In genomic region chr7:93551063-93551895, GRCh38 we compare ENCODE assay signal across 10 cellular contexts. TPM values are rescaled to one million over a fixed set of nuclear protein-coding genes. Genes with fewer than 3 reads are reported as not detected.
DNase-seq lines count a peak whose midpoint lies in the region; ATAC-seq and TF ChIP-seq lines count a peak whose summit lies in the region.
"Had no signal": no experiment of that assay in that cellular context is flagged by ENCODE, and none has a peak within 500 bp of the region (broad histone marks: within the 10 kb centered on the region; RNA-seq: fewer than 3 reads in every experiment).

No MANE protein-coding gene starts in this region.

- H3K27ac ChIP-seq in heart right ventricle: no peak overlapping the region
- no peak overlapping the region for H3K27ac ChIP-seq in right cardiac atrium (ENCODE audit: low read length)

- H3K9me3 Mint-ChIP-seq in activated CD4-positive, alpha-beta T cell treated with anti-CD3 and anti-CD28 coated beads, Interleukin-2, amount 10 ng/mL, durations not matched to agents 24 days and 14 days: no peaks in the 10 kb centered on the region
- no peaks in the 10 kb centered on the region for H3K9me3 Mint-ChIP-seq in activated CD8-positive, alpha-beta memory T cell treated with anti-CD3 and anti-CD28 coated beads, Interleukin-2, amount 10 ng/mL, durations not matched to agents 7 days and 5 days (ENCODE audit: low read depth)
- H3K9me3 Mint-ChIP-seq: stimulated activated naive CD8-positive, alpha-beta T cell treated with anti-CD3 and anti-CD28 coated beads, Interleukin-15, Interleukin-2, amounts not matched to agents 100 ng/mL and 50 ng/mL, for 24 hours had no signal

- intact Hi-C loops in heart right ventricle (cut with DNase I) (loop anchor here in 2 of 10 donors (5.0 to 10.0 kb wide), 2 partner anchors 304 to 306 kb away; no protein-coding TSS in a partner anchor), right cardiac atrium (cut with DNase I) (no loop called here)
- intact Hi-C loops in activated CD4-positive, alpha-beta T cell treated with anti-CD3 and anti-CD28 coated beads, Interleukin-2, amount 10 ng/mL, durations not matched to agents 24 days and 14 days (cut with micrococcal nuclease): loop anchor here (1.0 kb wide), 1 partner anchor 306 kb away; no protein-coding TSS in a partner anchor

- H3K27me3 ChIP-seq in heart right ventricle (peaks cover 0 to 6% (median 0%) of the 10 kb centered on the region in 7 donors), right cardiac atrium (ENCODE audit: control insufficient read depth, insufficient read depth) (no peaks in the 10 kb centered on the region)

- no peaks in the 10 kb centered on the region for H3K36me3 ChIP-seq in heart right ventricle

- CTCF ChIA-PET in activated CD8-positive, alpha-beta memory T cell treated with anti-CD3 and anti-CD28 coated beads, Interleukin-2, amount 10 ng/mL, durations not matched to agents 7 days and 5 days (lab: Charles Lee): interaction anchor here (2.6 kb wide), 1 partner anchor 306 kb away, joined by 13 read pairs; no protein-coding TSS in a partner anchor

- TF ChIP-seq CTCF in heart right ventricle (IDR thresholded peaks at IDR 0.05): peak in 6 of 9 donors; percentile 32 to 52 (median 36)

- H3K27ac Mint-ChIP-seq in activated CD4-positive, alpha-beta T cell treated with anti-CD3 and anti-CD28 coated beads, Interleukin-2, amount 10 ng/mL, durations not matched to agents 24 days and 14 days: no peak overlapping the region
- no peak overlapping the region for H3K27ac Mint-ChIP-seq in activated CD8-positive, alpha-beta memory T cell treated with anti-CD3 and anti-CD28 coated beads, Interleukin-2, amount 10 ng/mL, durations not matched to agents 7 days and 5 days
- H3K27ac Mint-ChIP-seq: stimulated activated naive CD8-positive, alpha-beta T cell treated with anti-CD3 and anti-CD28 coated beads, Interleukin-15, Interleukin-2, amounts not matched to agents 100 ng/mL and 50 ng/mL, for 24 hours had no signal

- no peak for ATAC-seq in heart right ventricle
- no peak for ATAC-seq in right cardiac atrium
- ATAC-seq in activated CD8-positive, alpha-beta memory T cell treated with anti-CD3 and anti-CD28 coated beads, Interleukin-2, amount 10 ng/mL, durations not matched to agents 7 days and 5 days: no peak

- H3K36me3 Mint-ChIP-seq in activated CD4-positive, alpha-beta T cell treated with anti-CD3 and anti-CD28 coated beads, Interleukin-2, amount 10 ng/mL, durations not matched to agents 24 days and 14 days (ENCODE audit: low read depth): no peaks in the 10 kb centered on the region
- H3K36me3 Mint-ChIP-seq in activated CD8-positive, alpha-beta memory T cell treated with anti-CD3 and anti-CD28 coated beads, Interleukin-2, amount 10 ng/mL, durations not matched to agents 7 days and 5 days: no peaks in the 10 kb centered on the region

- no peak overlapping the region for H3K4me3 Mint-ChIP-seq in activated CD4-positive, alpha-beta T cell treated with anti-CD3 and anti-CD28 coated beads, Interleukin-2, amount 10 ng/mL, durations not matched to agents 24 days and 14 days
- no peak overlapping the region for H3K4me3 Mint-ChIP-seq in activated CD8-positive, alpha-beta memory T cell treated with anti-CD3 and anti-CD28 coated beads, Interleukin-2, amount 10 ng/mL, durations not matched to agents 7 days and 5 days
- H3K4me3 Mint-ChIP-seq: central memory CD8-positive, alpha-beta T cell; stimulated activated naive CD8-positive, alpha-beta T cell treated with anti-CD3 and anti-CD28 coated beads, Interleukin-15, Interleukin-2, amounts not matched to agents 100 ng/mL and 50 ng/mL, for 24 hours had no signal

- H3K9me3 ChIP-seq in heart right ventricle: no peaks in the 10 kb centered on the region
- no peaks in the 10 kb centered on the region for H3K9me3 ChIP-seq in right cardiac atrium (ENCODE audit: control insufficient read depth, low read length)

- WGBS in heart right ventricle, 2 donors: 18 to 19% methylated on average over 6 of the region's 6 CpGs
- 21% methylated on average over 6 of the region's 6 CpGs for WGBS in right cardiac atrium

- H3K27me3 Mint-ChIP-seq in activated CD4-positive, alpha-beta T cell treated with anti-CD3 and anti-CD28 coated beads, Interleukin-2, amount 10 ng/mL, durations not matched to agents 24 days and 14 days: no peaks in the 10 kb centered on the region
- peaks cover 13% of the 10 kb centered on the region for H3K27me3 Mint-ChIP-seq in activated CD8-positive, alpha-beta memory T cell treated with anti-CD3 and anti-CD28 coated beads, Interleukin-2, amount 10 ng/mL, durations not matched to agents 7 days and 5 days
- H3K27me3 Mint-ChIP-seq: central memory CD8-positive, alpha-beta T cell; stimulated activated naive CD8-positive, alpha-beta T cell treated with anti-CD3 and anti-CD28 coated beads, Interleukin-15, Interleukin-2, amounts not matched to agents 100 ng/mL and 50 ng/mL, for 24 hours had no signal

- no peaks in the 10 kb centered on the region for H3K4me1 Mint-ChIP-seq in activated CD4-positive, alpha-beta T cell treated with anti-CD3 and anti-CD28 coated beads, Interleukin-2, amount 10 ng/mL, durations not matched to agents 24 days and 14 days
- no peaks in the 10 kb centered on the region for H3K4me1 Mint-ChIP-seq in activated CD8-positive, alpha-beta memory T cell treated with anti-CD3 and anti-CD28 coated beads, Interleukin-2, amount 10 ng/mL, durations not matched to agents 7 days and 5 days
- H3K4me1 Mint-ChIP-seq: central memory CD8-positive, alpha-beta T cell had no signal

- H3K4me3 ChIP-seq in heart right ventricle: no peak overlapping the region
- H3K4me3 ChIP-seq in right cardiac atrium (ENCODE audit: low read length): no peak overlapping the region

- no peak for DNase-seq in heart right ventricle
- DNase-seq in right cardiac atrium: no peak
- DNase-seq in NCI-H1694 (lab: John Stamatoyannopoulos, UW): peak; percentile 51
- peak; percentile 28 for DNase-seq in cerebellar cortex (ENCODE audit: low spot score)
- DNase-seq in non-pigmented ciliary epithelial cell (ENCODE audit: low read depth): peak; percentile 34
- DNase-seq in activated CD4-positive, alpha-beta T cell treated with anti-CD3 and anti-CD28 coated beads, Interleukin-2, amount 10 ng/mL, durations not matched to agents 24 days and 14 days: no peak
- no peak for DNase-seq in DMS79 treated with DMSO at 0.1 percent for 48 hours (lab: John Stamatoyannopoulos, UW)
- no peak for DNase-seq in activated CD8-positive, alpha-beta memory T cell treated with anti-CD3 and anti-CD28 coated beads, Interleukin-2, amount 10 ng/mL, durations not matched to agents 7 days and 5 days

- no peaks in the 10 kb centered on the region for H3K4me1 ChIP-seq in heart right ventricle
- H3K4me1 ChIP-seq in right cardiac atrium (ENCODE audit: control insufficient read depth, insufficient read depth, low read length): no peaks in the 10 kb centered on the region

RNA-seq across cellular contexts. Expression of gene CALCR, which starts 23.2 kb away (rescaled TPM):
- total RNA-seq in heart right ventricle: under 1 TPM in 2 of 10 donors, not detected in 8; 0.10 to 0.12 TPM
- not detected for polyA plus RNA-seq in heart right ventricle
- under 1 TPM; 0.12 to 0.28 (median 0.23) TPM for total RNA-seq in right cardiac atrium
- polyA plus RNA-seq in right cardiac atrium: 0.02 TPM
- not detected in 2 replicates for total RNA-seq in activated CD4-positive, alpha-beta T cell treated with anti-CD3 and anti-CD28 coated beads, Interleukin-2, amount 10 ng/mL, durations not matched to agents 24 days and 14 days
- not detected for total RNA-seq in activated CD8-positive, alpha-beta memory T cell treated with anti-CD3 and anti-CD28 coated beads, Interleukin-2, amount 10 ng/mL, durations not matched to agents 7 days and 5 days

Comparison
In these comparisons a context has a peak if more than half of its experiments do, and no peak if none do; other contexts are left out.
1. DNase-seq: peak in NCI-H1694 (single experiment), cerebellar cortex (single experiment) and non-pigmented ciliary epithelial cell (single experiment); none in heart right ventricle (0 of 2), right cardiac atrium (0 of 3), activated CD4-positive, alpha-beta T cell treated with anti-CD3 and anti-CD28 coated beads, Interleukin-2, amount 10 ng/mL, durations not matched to agents 24 days and 14 days (single experiment), DMS79 treated with DMSO at 0.1 percent for 48 hours (single experiment) and activated CD8-positive, alpha-beta memory T cell treated with anti-CD3 and anti-CD28 coated beads, Interleukin-2, amount 10 ng/mL, durations not matched to agents 7 days and 5 days (single experiment).